Comparison of ENCODE assay signal across 1 cellular context in genomic region chr4:26496207-26496783, GRCh38.
TF ChIP-seq lines count a peak whose summit lies in the region.

No MANE protein-coding gene starts in this region.

TF ChIP-seq in GM23338, 12 proteins besides CTCF, POLR2A, EP300 and RAD21 (continued from another document):
- no peak for TF ChIP-seq ZNF462 (CRISPR knock-in tag; IDR thresholded peaks at IDR 0.05)
- TF ChIP-seq ZNF114 (CRISPR knock-in tag; IDR thresholded peaks at IDR 0.05): no peak
- no peak for TF ChIP-seq REST (IDR thresholded peaks at IDR 0.05; ENCODE audit: unreplicated experiment)
- no peak for TF ChIP-seq STAT1 (IDR thresholded peaks at IDR 0.05; ENCODE audit: unreplicated experiment)
